In the genomic region with DNA sequence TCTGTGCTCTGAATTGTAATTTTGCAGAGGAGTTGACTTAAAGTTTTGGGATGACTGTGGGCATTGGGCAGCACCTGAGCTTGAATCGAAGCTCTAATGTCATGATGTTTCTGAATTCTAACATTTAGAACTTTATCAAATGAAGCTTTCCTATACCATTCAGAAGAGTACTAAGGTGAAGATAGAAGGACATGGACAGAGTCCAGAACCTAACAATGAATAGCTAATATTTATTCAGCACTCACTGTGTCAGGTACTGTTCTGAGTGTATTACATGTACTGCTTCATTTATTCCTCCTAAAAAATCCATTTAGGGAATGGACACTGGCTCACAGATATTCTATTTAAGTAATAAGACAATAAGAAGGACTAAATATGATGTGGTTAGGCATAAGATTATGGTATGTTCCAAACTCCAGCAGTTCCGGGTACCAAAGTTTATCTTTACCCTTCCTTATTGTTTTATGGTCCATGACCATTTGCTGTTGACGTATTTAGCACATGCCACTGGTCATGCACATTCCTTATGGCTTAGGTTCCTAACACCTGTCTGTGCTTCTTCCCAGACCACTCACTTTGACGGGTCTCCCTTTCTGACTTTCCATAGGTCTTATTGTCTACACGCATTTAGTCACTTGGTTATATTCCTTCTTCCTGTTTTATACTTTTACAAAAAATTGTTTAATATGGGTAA, we compare ENCODE assay signal across 18 cellular contexts. TPM values are rescaled to one million over a fixed set of nuclear protein-coding genes. Genes with fewer than 3 reads are reported as not detected.
DNase-seq lines count a peak whose midpoint lies in the region; ATAC-seq and TF ChIP-seq lines count a peak whose summit lies in the region.
"Had no signal": no experiment of that assay in that cellular context is flagged by ENCODE, and none has a peak within 500 bp of the region (broad histone marks: within the 10 kb centered on the region; RNA-seq: fewer than 3 reads in every experiment).

No MANE protein-coding gene starts in this region.

- BruUV-seq in Caco-2 (replicated peaks; lab: Mats Ljungman, UMichigan) = no TSS peak

- no peaks in the 10 kb centered on the region for H3K27me3 ChIP-seq in Caco-2 (replicated peaks; ENCODE audit: control insufficient read depth, insufficient read depth, low read length)
- H3K27me3 ChIP-seq in SJCRH30 = no peaks in the 10 kb centered on the region

- H3K4me3 ChIP-seq in Caco-2 (ENCODE audit: low read depth, low read length) (no peak overlapping the region), SJCRH30 (no peak overlapping the region)
- H3K4me3 ChIP-seq: A549 had no signal

- peak overlapping the region; percentile 85 for H3K27ac ChIP-seq in SJCRH30
- H3K27ac ChIP-seq: A549 had no signal

- H3K9me3 Mint-ChIP-seq in Caco-2 (ENCODE audit: unreplicated experiment) = peaks cover 16% of the 10 kb centered on the region

- H3K27me3 Mint-ChIP-seq in Caco-2 (ENCODE audit: insufficient read depth, unreplicated experiment) = no peaks in the 10 kb centered on the region

- peaks cover 35% of the 10 kb centered on the region for H3K4me1 ChIP-seq in Caco-2
- H3K4me1 ChIP-seq in SJCRH30 = peaks cover 36% of the 10 kb centered on the region

- no peak overlapping the region for H3K4me3 Mint-ChIP-seq in Caco-2 (ENCODE audit: unreplicated experiment)
- H3K4me3 Mint-ChIP-seq: CD14-positive monocyte had no signal

- ATAC-seq in left lobe of liver (peak; percentile 83), HG03520 (IDR thresholded peaks at IDR 0.05; ENCODE audit: unreplicated experiment) (no peak), GM19324 (IDR thresholded peaks at IDR 0.05; ENCODE audit: low FRiP score, unreplicated experiment) (no peak)
- ATAC-seq: A549, PC-3, Right ventricle myocardium inferior, SK-N-SH treated with all-trans-retinoic acid at 6 μM for 48 hours had no signal

- H3K9me3 ChIP-seq in Caco-2 (no peaks in the 10 kb centered on the region; the same call in 1 of the 2 replicates), SJCRH30 (replicated peaks) (0 out of 2 replicates have a peak, but pooled peaks cover 5% of the 10 kb centered on the region)
- H3K9me3 ChIP-seq: A549 had no signal

- intact Hi-C loops in Caco-2 (cut with micrococcal nuclease; ENCODE audit: unreplicated experiment) = loop anchor here (1.0 kb wide), 1 partner anchor 21 kb away; a partner anchor contains a TSS

- DNase-seq in Caco-2 (peak; percentile 12 to 35), SJCRH30 (peak; percentile 68 to 87), left lobe of liver (ENCODE audit: low spot score) (no peak), renal cortical epithelial cell (ENCODE audit: low read depth) (peak; percentile 63), medulla oblongata (ENCODE audit: extremely low spot score) (no peak), globus pallidus (ENCODE audit: low spot score) (no peak)
- DNase-seq: NCI-H1048, NCI-H146, NCI-H2107, NCI-H226, NCI-H69, PC-3 had no signal

- H3K4me1 Mint-ChIP-seq in Caco-2 (ENCODE audit: low read depth, unreplicated experiment) = peaks cover 31% of the 10 kb centered on the region

- no peak for TF ChIP-seq CTCF in Caco-2 (IDR thresholded peaks at IDR 0.05; ENCODE audit: insufficient read depth in 1 of 2, low read depth in 1 of 2, low read length in 1 of 2, severe bottlenecking in 1 of 2, unreplicated experiment in 1 of 2)

- POLR2A ChIA-PET in Caco-2 (lab: Charles Lee) = no interaction called here

- H3K36me3 Mint-ChIP-seq in Caco-2 (ENCODE audit: insufficient read depth, unreplicated experiment) = peaks cover 15% of the 10 kb centered on the region

- H3K36me3 ChIP-seq in Caco-2 (ENCODE audit: control insufficient read depth, insufficient read depth, low read length) (no peaks in the 10 kb centered on the region), SJCRH30 (peaks cover 14% of the 10 kb centered on the region)

- peak overlapping the region; percentile 54 for H3K27ac Mint-ChIP-seq in Caco-2 (ENCODE audit: unreplicated experiment)
- H3K27ac Mint-ChIP-seq: CD14-positive monocyte had no signal

- CTCF ChIA-PET in Caco-2 (lab: Charles Lee) = no interaction called here

RNA-seq across cellular contexts. Expression of a gene that starts 20.3 kb away (rescaled TPM):
- total RNA-seq in Caco-2 (2022) (28.0 and 29.7 TPM in 2 replicates), left lobe of liver (64.9 TPM), renal cortical epithelial cell (15.6 and 26.6 TPM in 2 replicates)
- total RNA-seq in SJCRH30 (2014; rRNA removed; shearing (Covaris generic)) = 24.2 and 26.8 TPM in 2 replicates

Comparison
In these comparisons a context has a peak if more than half of its experiments do, and no peak if none do; other contexts are left out.
1. DNase-seq: peak in Caco-2 (2 of 2), SJCRH30 (2 of 2) and renal cortical epithelial cell (single experiment); none in left lobe of liver (single experiment), medulla oblongata (single experiment) and globus pallidus (single experiment).